In the genomic region with DNA sequence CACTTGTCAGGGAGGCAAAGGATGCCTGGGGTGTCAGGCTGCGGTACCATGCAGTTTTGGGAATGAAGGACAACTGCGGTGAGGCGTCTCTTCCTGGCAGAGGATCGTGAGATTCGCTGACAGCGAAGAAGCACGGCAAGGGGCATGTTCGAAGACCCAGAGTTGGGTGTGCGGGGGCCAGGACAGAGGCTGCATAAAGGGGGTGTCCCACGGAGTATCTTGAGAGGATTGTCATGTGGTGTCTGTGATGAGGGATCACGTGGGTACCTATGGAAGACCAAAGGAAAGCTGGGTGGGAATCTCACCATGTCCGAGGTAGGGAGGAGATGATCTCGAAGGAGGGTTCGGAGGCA, we compare ENCODE assay signal across 1 cellular context.
TF ChIP-seq lines count a peak whose summit lies in the region.

No MANE protein-coding gene starts in this region.

TF ChIP-seq in H1, 55 proteins besides CTCF, POLR2A, EP300 and RAD21:
- TF ChIP-seq, protein P1, sequence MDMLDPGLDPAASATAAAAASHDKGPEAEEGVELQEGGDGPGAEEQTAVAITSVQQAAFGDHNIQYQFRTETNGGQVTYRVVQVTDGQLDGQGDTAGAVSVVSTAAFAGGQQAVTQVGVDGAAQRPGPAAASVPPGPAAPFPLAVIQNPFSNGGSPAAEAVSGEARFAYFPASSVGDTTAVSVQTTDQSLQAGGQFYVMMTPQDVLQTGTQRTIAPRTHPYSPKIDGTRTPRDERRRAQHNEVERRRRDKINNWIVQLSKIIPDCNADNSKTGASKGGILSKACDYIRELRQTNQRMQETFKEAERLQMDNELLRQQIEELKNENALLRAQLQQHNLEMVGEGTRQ (IDR thresholded peaks at IDR 0.05; ENCODE audit: low read length) = no peak; the same call in 1 of the 2 replicates
- TF ChIP-seq, protein P2, sequence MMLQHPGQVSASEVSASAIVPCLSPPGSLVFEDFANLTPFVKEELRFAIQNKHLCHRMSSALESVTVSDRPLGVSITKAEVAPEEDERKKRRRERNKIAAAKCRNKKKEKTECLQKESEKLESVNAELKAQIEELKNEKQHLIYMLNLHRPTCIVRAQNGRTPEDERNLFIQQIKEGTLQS (IDR thresholded peaks at IDR 0.05; ENCODE audit: insufficient read depth, low read depth, low read length) = no peak
- peak; percentile 98 for TF ChIP-seq SAP30 (IDR thresholded peaks at IDR 0.05; ENCODE audit: insufficient read depth, insufficient replicate concordance, low read length)
- no peak for TF ChIP-seq EZH2 (IDR thresholded peaks at IDR 0.05; ENCODE audit: low read depth, low read length, severe bottlenecking)
- no peak for TF ChIP-seq RNF2 (IDR thresholded peaks at IDR 0.05; ENCODE audit: borderline replicate concordance, low read depth, low read length, missing control alignments, poor library complexity, severe bottlenecking)
- TF ChIP-seq RXRA (IDR thresholded peaks at IDR 0.05; ENCODE audit: insufficient read depth, low read depth, low read length) = no peak
- peak; percentile 5; the same call in 1 of the 2 replicates for TF ChIP-seq PHF8 (conservative IDR thresholded peaks at IDR 0.05; ENCODE audit: low read depth, low read length)
- TF ChIP-seq TAF1 (IDR thresholded peaks at IDR 0.05; ENCODE audit: low read depth, low read length) = no peak
- TF ChIP-seq CREB1 (IDR thresholded peaks at IDR 0.05) = no peak
- TF ChIP-seq TBP (IDR thresholded peaks at IDR 0.05; ENCODE audit: low read depth, low read length) = no peak
- peak in 1 of 2 experiments; percentile 21; a peak in 1 of 4 replicates for TF ChIP-seq SIN3A (conservative IDR thresholded peaks at IDR 0.05 in 1 of 2, IDR thresholded peaks at IDR 0.05 in 1 of 2; ENCODE audit: low read depth in 1 of 2, low read length in 2 of 2)
- no peak for TF ChIP-seq YY1 (IDR thresholded peaks at IDR 0.05; ENCODE audit: low read depth, low read length)
- TF ChIP-seq POU5F1 (IDR thresholded peaks at IDR 0.05; ENCODE audit: low read depth, low read length) = no peak
